In genomic region chr4:24001486-24001885, GRCh38 we compare ENCODE assay signal across 26 cellular contexts.
"Had no signal": no experiment of that assay in that cellular context is flagged by ENCODE, and none has a peak within 500 bp of the region (broad histone marks: within the 10 kb centered on the region; RNA-seq: fewer than 3 reads in every experiment).

No MANE protein-coding gene starts in this region.

- H3K4me1 Mint-ChIP-seq: memory B cell; naive B cell; stimulated activated naive B cell treated with anti-CD40 and anti-IgM and Interleukin-4, amounts not matched to agents 10 μg/mL and 1 μg/mL and 100 μg/mL, for 72 hours had no signal

- DNase-seq: dorsolateral prefrontal cortex; effector CD4-positive, alpha-beta T cell; mucosa of descending colon; naive B cell; occipital lobe; ovary; posterior cingulate gyrus; psoas muscle; right cardiac atrium; stimulated activated CD4-positive, alpha-beta T cell treated with anti-CD3 and anti-CD28 coated beads, Interleukin-15, amount 100 ng/mL, for 24 hours; stimulated activated CD4-positive, alpha-beta T cell treated with anti-CD3 and anti-CD28 coated beads, Interleukin-2, amount 100 ng/mL, for 48 hours; stimulated activated naive B cell treated with anti-CD40 and anti-IgM and Interleukin-4, amounts not matched to agents 10 μg/mL and 1 μg/mL and 100 μg/mL, for 72 hours; upper lobe of right lung; uterus had no signal

- H3K4me3 Mint-ChIP-seq: memory B cell; mesothelial cell of epicardium; naive B cell; natural killer cell treated with Interleukin-12 subunit alpha and Interleukin-12 subunit beta and Interleukin-15 and Interleukin-18, amount 100 ng/mL, for 72 hours; neural crest cell; stimulated activated naive B cell treated with anti-CD40 and anti-IgM and Interleukin-4, amounts not matched to agents 10 μg/mL and 1 μg/mL and 100 μg/mL, for 72 hours; stimulated activated naive CD8-positive, alpha-beta T cell treated with anti-CD3 and anti-CD28 coated beads, Interleukin-15, Interleukin-2, amounts not matched to agents 100 ng/mL and 50 ng/mL, for 24 hours had no signal

- H3K27me3 ChIP-seq: ovary, tibial nerve, upper lobe of right lung, uterus had no signal

- ATAC-seq: mucosa of descending colon; natural killer cell treated with Interleukin-12 subunit alpha and Interleukin-12 subunit beta and Interleukin-15 and Interleukin-18, amount 100 ng/mL, for 72 hours; psoas muscle; right cardiac atrium; stimulated activated naive B cell treated with anti-CD40 and anti-IgM and Interleukin-4, amounts not matched to agents 10 μg/mL and 1 μg/mL and 100 μg/mL, for 72 hours had no signal

- H3K36me3 ChIP-seq: ovary, thoracic aorta, tibial nerve, upper lobe of right lung, uterus had no signal

- H3K27ac ChIP-seq: dorsolateral prefrontal cortex, ovary, psoas muscle, skin epidermis, thoracic aorta, tibial nerve, upper lobe of right lung, uterus had no signal

- H3K9me3 ChIP-seq: mucosa of descending colon, ovary, psoas muscle, thoracic aorta, tibial nerve, upper lobe of right lung, uterus had no signal

- H3K4me1 ChIP-seq: psoas muscle, tibial nerve, upper lobe of right lung, uterus had no signal

- H3K36me3 Mint-ChIP-seq: memory B cell; mesothelial cell of epicardium; naive B cell; natural killer cell treated with Interleukin-12 subunit alpha and Interleukin-12 subunit beta and Interleukin-15 and Interleukin-18, amount 100 ng/mL, for 72 hours; stimulated activated naive B cell treated with anti-CD40 and anti-IgM and Interleukin-4, amounts not matched to agents 10 μg/mL and 1 μg/mL and 100 μg/mL, for 72 hours had no signal

- H3K4me3 ChIP-seq: dorsolateral prefrontal cortex, lung, mucosa of descending colon, ovary, psoas muscle, skin epidermis, thoracic aorta, tibial nerve, upper lobe of right lung, uterus had no signal

- H3K27ac Mint-ChIP-seq: memory B cell; mesothelial cell of epicardium; naive B cell; natural killer cell treated with Interleukin-12 subunit alpha and Interleukin-12 subunit beta and Interleukin-15 and Interleukin-18, amount 100 ng/mL, for 72 hours; stimulated activated naive B cell treated with anti-CD40 and anti-IgM and Interleukin-4, amounts not matched to agents 10 μg/mL and 1 μg/mL and 100 μg/mL, for 72 hours; stimulated activated naive CD8-positive, alpha-beta T cell treated with anti-CD3 and anti-CD28 coated beads, Interleukin-15, Interleukin-2, amounts not matched to agents 100 ng/mL and 50 ng/mL, for 24 hours had no signal

- H3K9me3 Mint-ChIP-seq: mesothelial cell of epicardium, neural crest cell had no signal

- FAIRE-seq: colon, frontal cortex, keratinocyte had no signal

- H3K27me3 Mint-ChIP-seq: memory B cell; natural killer cell treated with Interleukin-12 subunit alpha and Interleukin-12 subunit beta and Interleukin-15 and Interleukin-18, amount 100 ng/mL, for 72 hours had no signal
